Comparison of ENCODE assay signal across 8 cellular contexts in genomic region chr17:47204722-47205418, GRCh38. TPM values are rescaled to one million over a fixed set of nuclear protein-coding genes. Genes with fewer than 3 reads are reported as not detected.
DNase-seq lines count a peak whose midpoint lies in the region; ATAC-seq and TF ChIP-seq lines count a peak whose summit lies in the region.

No MANE protein-coding gene starts in this region.

- peak; percentile 27 for ATAC-seq in GM19043 (IDR thresholded peaks at IDR 0.05; ENCODE audit: low read depth, unreplicated experiment)

- WGBS in prostate gland = 47% methylated on average over 6 of the region's 6 CpGs

- TF ChIP-seq CTCF in foreskin fibroblast (IDR thresholded peaks at IDR 0.05; ENCODE audit: low read depth, low read length) (no peak), prostate gland (IDR thresholded peaks at IDR 0.05) (no peak)

- peak overlapping the region; percentile 42 to 84 (median 61); a peak in 21 of 22 replicates for H3K27ac ChIP-seq in BLaER1 treated with 17β-estradiol and CSF1 and Interleukin-3, amounts not matched to agents 10 nM and 100 nM
- H3K27ac ChIP-seq in prostate gland = peak overlapping the region; percentile 9 to 57

- H3K9ac ChIP-seq in BLaER1 treated with 17β-estradiol and CSF1 and Interleukin-3, amounts not matched to agents 10 nM and 100 nM = peak overlapping the region; percentile 28 to 74 (median 52); a peak in 21 of 22 replicates

- peaks cover 0 to 21% (median 7%) of the 10 kb centered on the region in 11 experiments; a peak in 6 of 22 replicates for H4K20me1 ChIP-seq in BLaER1 treated with 17β-estradiol and CSF1 and Interleukin-3, amounts not matched to agents 10 nM and 100 nM

- H3K36me3 ChIP-seq in BLaER1 treated with 17β-estradiol and CSF1 and Interleukin-3, amounts not matched to agents 10 nM and 100 nM = no peaks in the 10 kb centered on the region
- H3K36me3 ChIP-seq in prostate gland (no peaks in the 10 kb centered on the region), H7 (replicated peaks; ENCODE audit: control insufficient read depth, insufficient read depth, low read length) (no peaks in the 10 kb centered on the region)

- H3K27me3 ChIP-seq in BLaER1 treated with 17β-estradiol and CSF1 and Interleukin-3, amounts not matched to agents 10 nM and 100 nM = peaks cover 0 to 16% (median 0%) of the 10 kb centered on the region in 11 experiments; a peak in 4 of 22 replicates
- H3K27me3 ChIP-seq in prostate gland (replicated peaks; ENCODE audit: insufficient read depth) (no peaks in the 10 kb centered on the region), H7 (ENCODE audit: control insufficient read depth, insufficient read depth, low read length) (no peaks in the 10 kb centered on the region)

- intact Hi-C loops in prostate gland (cut with DNase I) = no loop called here

- peak overlapping the region in 9 of 10 experiments; percentile 5 to 50 (median 19); a peak in 13 of 20 replicates for H3K4me3 ChIP-seq in BLaER1 treated with 17β-estradiol and CSF1 and Interleukin-3, amounts not matched to agents 10 nM and 100 nM
- H3K4me3 ChIP-seq in foreskin fibroblast (ENCODE audit: low read depth in 1 of 2, low read length in 2 of 2) = no peak overlapping the region
- H3K4me3 ChIP-seq in prostate gland = no peak overlapping the region
- H3K4me3 ChIP-seq in H7 (ENCODE audit: insufficient read depth, low read depth, low read length) = no peak overlapping the region

- H3K4me2 ChIP-seq in BLaER1 treated with 17β-estradiol and CSF1 and Interleukin-3, amounts not matched to agents 10 nM and 100 nM = peak overlapping the region; percentile 75 to 96 (median 89)

- no peak for TF ChIP-seq POLR2A in prostate gland (IDR thresholded peaks at IDR 0.05)

- peaks cover 74 to 86% (median 79%) of the 10 kb centered on the region in 10 experiments for H3K4me1 ChIP-seq in BLaER1 treated with 17β-estradiol and CSF1 and Interleukin-3, amounts not matched to agents 10 nM and 100 nM
- no peaks in the 10 kb centered on the region for H3K4me1 ChIP-seq in prostate gland (replicated peaks)

- peak; percentile 22 for DNase-seq in HS-5 (ENCODE audit: low read depth)
- DNase-seq in activated CD4-positive, alpha-beta T cell treated with anti-CD3 and anti-CD28 coated beads, Interleukin-2, amount 50 U/mL, for 48 hours = peak; percentile 28 to 34
- peak; percentile 58 to 70 for DNase-seq in foreskin fibroblast
- DNase-seq in prostate gland (ENCODE audit: low spot score) = no peak
- DNase-seq in amniotic stem cell (lab: John Stamatoyannopoulos, UW) = no peak
- no peak for DNase-seq in H7

- peaks cover 0 to 5% (median 3%) of the 10 kb centered on the region in 11 experiments; a peak in 6 of 22 replicates for H3K9me3 ChIP-seq in BLaER1 treated with 17β-estradiol and CSF1 and Interleukin-3, amounts not matched to agents 10 nM and 100 nM (replicated peaks in 1 of 11)
- H3K9me3 ChIP-seq in prostate gland = no peaks in the 10 kb centered on the region

RNA-seq across cellular contexts. Expression of gene MYL4, which starts 4.3 kb away (rescaled TPM):
- 1 to 10 TPM in 1 of 2 donors, not detected in 1; 4.3 TPM for total RNA-seq in prostate gland
- total RNA-seq in H7 (2014; rRNA removed; shearing (Covaris generic)) = not detected in 2 replicates

RNA-seq across cellular contexts. Expression of gene CDC27, which starts 15.8 kb away (rescaled TPM):
- total RNA-seq in prostate gland = 10 to 100 TPM; 32.2 to 76.9 TPM
- 45.9 and 67.7 TPM in 2 replicates for total RNA-seq in H7 (2014; rRNA removed; shearing (Covaris generic))

RNA-seq across cellular contexts. Expression of gene ITGB3, which starts 48.8 kb away (rescaled TPM):
- 10 to 100 TPM in 1 of 2 donors, 1 to 10 TPM in 1; 3.4 to 12.4 TPM for total RNA-seq in prostate gland
- total RNA-seq in H7 (2014; rRNA removed; shearing (Covaris generic)) = 0.07 and 0.35 TPM in 2 replicates

Comparison
In these comparisons a context has a peak if more than half of its experiments do, and no peak if none do; other contexts are left out.
1. H3K4me3 ChIP-seq: peak in BLaER1 treated with 17β-estradiol and CSF1 and Interleukin-3, amounts not matched to agents 10 nM and 100 nM (9 of 10); none in foreskin fibroblast (0 of 2), prostate gland (0 of 2) and H7 (single experiment).
2. DNase-seq: peak in HS-5 (single experiment), activated CD4-positive, alpha-beta T cell treated with anti-CD3 and anti-CD28 coated beads, Interleukin-2, amount 50 U/mL, for 48 hours (2 of 2) and foreskin fibroblast (2 of 2); none in prostate gland (single experiment), amniotic stem cell (single experiment) and H7 (single experiment).